ENCODE assay signal across 14 cellular contexts in the genomic region with DNA sequence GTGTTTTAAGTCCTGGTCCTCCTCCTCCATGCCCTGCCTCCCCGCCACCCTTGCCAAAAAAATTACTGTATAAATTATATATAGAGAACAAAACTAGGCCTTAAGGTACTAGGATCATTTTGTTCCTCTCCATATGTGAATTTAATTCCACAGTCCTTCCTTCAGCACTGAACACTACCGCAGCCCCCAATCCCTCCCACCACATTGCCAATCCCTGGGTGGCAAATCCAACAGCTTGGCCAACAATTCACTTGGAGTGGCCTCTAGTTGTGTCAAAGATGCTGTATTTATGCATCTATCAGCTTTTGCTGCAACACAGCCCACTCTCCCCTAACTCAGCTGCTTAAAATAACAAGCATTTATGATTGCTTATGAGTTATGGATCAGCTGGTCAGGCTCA. TPM values are rescaled to one million over a fixed set of nuclear protein-coding genes. Genes with fewer than 3 reads are reported as not detected.
DNase-seq lines count a peak whose midpoint lies in the region; ATAC-seq and TF ChIP-seq lines count a peak whose summit lies in the region.
"Had no signal": no experiment of that assay in that cellular context is flagged by ENCODE, and none has a peak within 500 bp of the region (broad histone marks: within the 10 kb centered on the region; RNA-seq: fewer than 3 reads in every experiment).

No MANE protein-coding gene starts in this region.

- H3K9me3 Mint-ChIP-seq in nephron (no peaks in the 10 kb centered on the region), Caco-2 (ENCODE audit: unreplicated experiment) (no peaks in the 10 kb centered on the region)
- H3K9me3 Mint-ChIP-seq in activated naive CD4-positive, alpha-beta T cell treated with anti-CD3 and anti-CD28 coated beads for 36 hours, result no peaks in the 10 kb centered on the region
- H3K9me3 Mint-ChIP-seq: CD4-positive, alpha-beta memory T cell had no signal

- POLR2A ChIA-PET in Caco-2 (lab: Charles Lee), result no interaction called here

- no peak overlapping the region for H2AFZ ChIP-seq in DND-41 (ENCODE audit: low read depth, low read length)

- ATAC-seq in Right ventricle myocardium inferior (no peak), DND-41 (ENCODE audit: insufficient read depth, low read depth) (no peak)

- H3K9ac ChIP-seq in DND-41 (ENCODE audit: low read depth, low read length), result no peak overlapping the region
- H3K9ac ChIP-seq: BLaER1 had no signal

- peaks cover 22% of the 10 kb centered on the region for H3K4me1 Mint-ChIP-seq in nephron
- H3K4me1 Mint-ChIP-seq in activated naive CD4-positive, alpha-beta T cell treated with anti-CD3 and anti-CD28 coated beads for 36 hours (ENCODE audit: low read depth), result peaks cover 6% of the 10 kb centered on the region
- H3K4me1 Mint-ChIP-seq in Caco-2 (ENCODE audit: low read depth, unreplicated experiment), result peaks cover 13% of the 10 kb centered on the region

- peaks cover 60% of the 10 kb centered on the region for H3K79me2 ChIP-seq in DND-41 (ENCODE audit: insufficient read depth, low read length)

- H3K4me1 ChIP-seq in right atrium auricular region (peaks cover 0 to 53% of the 10 kb centered on the region in 2 donors), DND-41 (ENCODE audit: insufficient read depth, low read length) (peaks cover 3% of the 10 kb centered on the region), Caco-2 (no peaks in the 10 kb centered on the region)
- H3K4me1 ChIP-seq: BLaER1, HAP-1 had no signal

- DNase-seq in right atrium auricular region (ENCODE audit: low spot score), result no peak
- no peak for DNase-seq in Right ventricle myocardium inferior (ENCODE audit: missing footprints)
- no peak for DNase-seq in DND-41
- DNase-seq in activated naive CD4-positive, alpha-beta T cell treated with anti-CD3 and anti-CD28 coated beads for 36 hours, result no peak
- no peak for DNase-seq in Caco-2
- DNase-seq: ACHN; AML-193; Calu3; CD4-positive, alpha-beta memory T cell; DMS53 had no signal

- H3K36me3 ChIP-seq in right atrium auricular region (no peaks in the 10 kb centered on the region), DND-41 (ENCODE audit: insufficient read depth, low read length) (peaks cover 11% of the 10 kb centered on the region), Caco-2 (ENCODE audit: control insufficient read depth, insufficient read depth, low read length) (no peaks in the 10 kb centered on the region)
- H3K36me3 ChIP-seq: HAP-1 had no signal

- H3K27me3 Mint-ChIP-seq in nephron (ENCODE audit: low read depth) (peaks cover 2% of the 10 kb centered on the region), Caco-2 (ENCODE audit: insufficient read depth, unreplicated experiment) (no peaks in the 10 kb centered on the region)
- H3K27me3 Mint-ChIP-seq in activated naive CD4-positive, alpha-beta T cell treated with anti-CD3 and anti-CD28 coated beads for 36 hours (ENCODE audit: low read depth), result no peaks in the 10 kb centered on the region
- H3K27me3 Mint-ChIP-seq: CD4-positive, alpha-beta memory T cell had no signal

- H3K4me3 Mint-ChIP-seq in nephron, result no peak overlapping the region
- no peak overlapping the region for H3K4me3 Mint-ChIP-seq in activated naive CD4-positive, alpha-beta T cell treated with anti-CD3 and anti-CD28 coated beads for 36 hours
- H3K4me3 Mint-ChIP-seq in Caco-2 (ENCODE audit: unreplicated experiment), result no peak overlapping the region
- H3K4me3 Mint-ChIP-seq: CD14-positive monocyte; CD4-positive, alpha-beta memory T cell had no signal

- peaks cover 45% of the 10 kb centered on the region; the same call in 1 of the 2 replicates for H4K20me1 ChIP-seq in DND-41 (ENCODE audit: insufficient read depth, low read length)

- no peak overlapping the region for H3K4me3 ChIP-seq in right atrium auricular region
- no peak overlapping the region for H3K4me3 ChIP-seq in DND-41 (ENCODE audit: low read depth in 1 of 2, low read length in 2 of 2)
- no peak overlapping the region for H3K4me3 ChIP-seq in Caco-2 (ENCODE audit: low read depth, low read length)
- H3K4me3 ChIP-seq: BLaER1, HAP-1 had no signal

- no TSS peak for BruUV-seq in Caco-2 (replicated peaks; lab: Mats Ljungman, UMichigan)

- H3K36me3 Mint-ChIP-seq in nephron (ENCODE audit: low read depth), result no peaks in the 10 kb centered on the region
- peaks cover 4% of the 10 kb centered on the region for H3K36me3 Mint-ChIP-seq in activated naive CD4-positive, alpha-beta T cell treated with anti-CD3 and anti-CD28 coated beads for 36 hours (ENCODE audit: low read depth)
- no peaks in the 10 kb centered on the region for H3K36me3 Mint-ChIP-seq in Caco-2 (ENCODE audit: insufficient read depth, unreplicated experiment)

- H3K27ac Mint-ChIP-seq in nephron (peak overlapping the region in 2 of 3 experiments; percentile 34 to 78), Caco-2 (ENCODE audit: unreplicated experiment) (no peak overlapping the region)
- no peak overlapping the region for H3K27ac Mint-ChIP-seq in activated naive CD4-positive, alpha-beta T cell treated with anti-CD3 and anti-CD28 coated beads for 36 hours
- H3K27ac Mint-ChIP-seq: CD14-positive monocyte; CD4-positive, alpha-beta memory T cell had no signal

- H3K27ac ChIP-seq in right atrium auricular region, result peak overlapping the region; percentile 40 to 85
- H3K27ac ChIP-seq in DND-41 (ENCODE audit: low read length), result 0 out of 2 replicates have a peak overlapping the region, but pooled peaks have one; percentile 1
- H3K27ac ChIP-seq: BLaER1 had no signal

- intact Hi-C loops in Right ventricle myocardium inferior (cut with DNase I), result no loop called here
- intact Hi-C loops in activated naive CD4-positive, alpha-beta T cell treated with anti-CD3 and anti-CD28 coated beads for 36 hours (cut with micrococcal nuclease), result no loop called here
- intact Hi-C loops in Caco-2 (cut with micrococcal nuclease; ENCODE audit: unreplicated experiment), result no loop called here

- CTCF ChIA-PET in activated naive CD4-positive, alpha-beta T cell treated with anti-CD3 and anti-CD28 coated beads for 36 hours (lab: Charles Lee), result no interaction called here
- CTCF ChIA-PET in Caco-2 (lab: Charles Lee), result no interaction called here

- H3K9me3 ChIP-seq in right atrium auricular region, result no peaks in the 10 kb centered on the region
- H3K9me3 ChIP-seq in DND-41 (ENCODE audit: insufficient read depth, low read length, severe bottlenecking), result no peaks in the 10 kb centered on the region
- H3K9me3 ChIP-seq in Caco-2, result no peaks in the 10 kb centered on the region
- H3K9me3 ChIP-seq: BLaER1, HAP-1 had no signal

- H3K27me3 ChIP-seq in right atrium auricular region, result no peaks in the 10 kb centered on the region
- no peaks in the 10 kb centered on the region for H3K27me3 ChIP-seq in DND-41 (ENCODE audit: insufficient read depth, low read length, poor library complexity)
- no peaks in the 10 kb centered on the region for H3K27me3 ChIP-seq in Caco-2 (replicated peaks; ENCODE audit: control insufficient read depth, insufficient read depth, low read length)
- H3K27me3 ChIP-seq: BLaER1 had no signal

- TF ChIP-seq CTCF in right atrium auricular region (IDR thresholded peaks at IDR 0.05) (no peak), DND-41 (IDR thresholded peaks at IDR 0.05; ENCODE audit: borderline replicate concordance, extremely low read depth, low read length, poor library complexity, severe bottlenecking) (no peak), nephron (IDR thresholded peaks at IDR 0.05; ENCODE audit: unreplicated experiment in 3 of 3) (no peak), Caco-2 (IDR thresholded peaks at IDR 0.05; ENCODE audit: insufficient read depth in 1 of 2, low read depth in 1 of 2, low read length in 1 of 2, severe bottlenecking in 1 of 2, unreplicated experiment in 1 of 2) (no peak)

- no peak overlapping the region for H3K4me2 ChIP-seq in DND-41 (ENCODE audit: insufficient read depth, low read length)
- H3K4me2 ChIP-seq: BLaER1 had no signal

RNA-seq across cellular contexts. Expression of gene GPD1L, which starts 18.6 kb away (rescaled TPM):
- total RNA-seq in right atrium auricular region (100 to 1,000 TPM; 194 to 275 TPM), Right ventricle myocardium inferior (223 TPM), Caco-2 (2022) (8.8 and 9.3 TPM in 2 replicates)
- total RNA-seq in activated naive CD4-positive, alpha-beta T cell treated with anti-CD3 and anti-CD28 coated beads for 36 hours, result 10 to 100 TPM; 10.8 to 12.6 TPM

Comparison
In these comparisons a context has a peak if more than half of its experiments do, and no peak if none do; other contexts are left out.
1. H3K27ac Mint-ChIP-seq: peak in nephron (2 of 3); none in activated naive CD4-positive, alpha-beta T cell treated with anti-CD3 and anti-CD28 coated beads for 36 hours (single experiment) and Caco-2 (single experiment).
2. RNA of gene GPD1L, which starts 18.6 kb away (total RNA-seq): 194 to 275 TPM in right atrium auricular region and 223 TPM in Right ventricle myocardium inferior (single experiment); 10.8 to 12.6 TPM in activated naive CD4-positive, alpha-beta T cell treated with anti-CD3 and anti-CD28 coated beads for 36 hours and 8.8 to 9.3 TPM in Caco-2; every median in the first group is over 10 times any median in the second.